Comparison of ENCODE assay signal across 1 cellular context in the genomic region with DNA sequence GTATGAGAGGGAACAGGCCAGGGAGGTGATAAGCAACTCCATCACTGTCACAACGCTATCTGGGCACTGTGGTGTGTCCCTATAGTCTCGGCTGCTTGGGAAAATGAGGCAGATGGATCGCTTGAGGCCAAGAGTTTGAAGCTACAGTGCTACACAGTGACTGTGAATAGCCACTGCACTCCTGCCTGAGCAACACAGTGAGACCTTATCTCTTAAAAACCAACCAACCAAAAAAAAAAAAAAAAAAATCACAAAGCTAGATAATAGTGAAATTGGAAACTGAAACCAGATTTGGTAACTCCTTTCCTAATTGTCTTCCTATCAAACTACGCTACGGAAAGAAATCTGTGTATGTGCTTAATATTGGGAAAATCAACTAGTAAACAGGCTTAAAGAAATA.
TF ChIP-seq lines count a peak whose summit lies in the region.

No MANE protein-coding gene starts in this region.

TF ChIP-seq in GM23338, 12 proteins besides CTCF, POLR2A, EP300 and RAD21 (continued from another document):
- TF ChIP-seq, protein P1, sequence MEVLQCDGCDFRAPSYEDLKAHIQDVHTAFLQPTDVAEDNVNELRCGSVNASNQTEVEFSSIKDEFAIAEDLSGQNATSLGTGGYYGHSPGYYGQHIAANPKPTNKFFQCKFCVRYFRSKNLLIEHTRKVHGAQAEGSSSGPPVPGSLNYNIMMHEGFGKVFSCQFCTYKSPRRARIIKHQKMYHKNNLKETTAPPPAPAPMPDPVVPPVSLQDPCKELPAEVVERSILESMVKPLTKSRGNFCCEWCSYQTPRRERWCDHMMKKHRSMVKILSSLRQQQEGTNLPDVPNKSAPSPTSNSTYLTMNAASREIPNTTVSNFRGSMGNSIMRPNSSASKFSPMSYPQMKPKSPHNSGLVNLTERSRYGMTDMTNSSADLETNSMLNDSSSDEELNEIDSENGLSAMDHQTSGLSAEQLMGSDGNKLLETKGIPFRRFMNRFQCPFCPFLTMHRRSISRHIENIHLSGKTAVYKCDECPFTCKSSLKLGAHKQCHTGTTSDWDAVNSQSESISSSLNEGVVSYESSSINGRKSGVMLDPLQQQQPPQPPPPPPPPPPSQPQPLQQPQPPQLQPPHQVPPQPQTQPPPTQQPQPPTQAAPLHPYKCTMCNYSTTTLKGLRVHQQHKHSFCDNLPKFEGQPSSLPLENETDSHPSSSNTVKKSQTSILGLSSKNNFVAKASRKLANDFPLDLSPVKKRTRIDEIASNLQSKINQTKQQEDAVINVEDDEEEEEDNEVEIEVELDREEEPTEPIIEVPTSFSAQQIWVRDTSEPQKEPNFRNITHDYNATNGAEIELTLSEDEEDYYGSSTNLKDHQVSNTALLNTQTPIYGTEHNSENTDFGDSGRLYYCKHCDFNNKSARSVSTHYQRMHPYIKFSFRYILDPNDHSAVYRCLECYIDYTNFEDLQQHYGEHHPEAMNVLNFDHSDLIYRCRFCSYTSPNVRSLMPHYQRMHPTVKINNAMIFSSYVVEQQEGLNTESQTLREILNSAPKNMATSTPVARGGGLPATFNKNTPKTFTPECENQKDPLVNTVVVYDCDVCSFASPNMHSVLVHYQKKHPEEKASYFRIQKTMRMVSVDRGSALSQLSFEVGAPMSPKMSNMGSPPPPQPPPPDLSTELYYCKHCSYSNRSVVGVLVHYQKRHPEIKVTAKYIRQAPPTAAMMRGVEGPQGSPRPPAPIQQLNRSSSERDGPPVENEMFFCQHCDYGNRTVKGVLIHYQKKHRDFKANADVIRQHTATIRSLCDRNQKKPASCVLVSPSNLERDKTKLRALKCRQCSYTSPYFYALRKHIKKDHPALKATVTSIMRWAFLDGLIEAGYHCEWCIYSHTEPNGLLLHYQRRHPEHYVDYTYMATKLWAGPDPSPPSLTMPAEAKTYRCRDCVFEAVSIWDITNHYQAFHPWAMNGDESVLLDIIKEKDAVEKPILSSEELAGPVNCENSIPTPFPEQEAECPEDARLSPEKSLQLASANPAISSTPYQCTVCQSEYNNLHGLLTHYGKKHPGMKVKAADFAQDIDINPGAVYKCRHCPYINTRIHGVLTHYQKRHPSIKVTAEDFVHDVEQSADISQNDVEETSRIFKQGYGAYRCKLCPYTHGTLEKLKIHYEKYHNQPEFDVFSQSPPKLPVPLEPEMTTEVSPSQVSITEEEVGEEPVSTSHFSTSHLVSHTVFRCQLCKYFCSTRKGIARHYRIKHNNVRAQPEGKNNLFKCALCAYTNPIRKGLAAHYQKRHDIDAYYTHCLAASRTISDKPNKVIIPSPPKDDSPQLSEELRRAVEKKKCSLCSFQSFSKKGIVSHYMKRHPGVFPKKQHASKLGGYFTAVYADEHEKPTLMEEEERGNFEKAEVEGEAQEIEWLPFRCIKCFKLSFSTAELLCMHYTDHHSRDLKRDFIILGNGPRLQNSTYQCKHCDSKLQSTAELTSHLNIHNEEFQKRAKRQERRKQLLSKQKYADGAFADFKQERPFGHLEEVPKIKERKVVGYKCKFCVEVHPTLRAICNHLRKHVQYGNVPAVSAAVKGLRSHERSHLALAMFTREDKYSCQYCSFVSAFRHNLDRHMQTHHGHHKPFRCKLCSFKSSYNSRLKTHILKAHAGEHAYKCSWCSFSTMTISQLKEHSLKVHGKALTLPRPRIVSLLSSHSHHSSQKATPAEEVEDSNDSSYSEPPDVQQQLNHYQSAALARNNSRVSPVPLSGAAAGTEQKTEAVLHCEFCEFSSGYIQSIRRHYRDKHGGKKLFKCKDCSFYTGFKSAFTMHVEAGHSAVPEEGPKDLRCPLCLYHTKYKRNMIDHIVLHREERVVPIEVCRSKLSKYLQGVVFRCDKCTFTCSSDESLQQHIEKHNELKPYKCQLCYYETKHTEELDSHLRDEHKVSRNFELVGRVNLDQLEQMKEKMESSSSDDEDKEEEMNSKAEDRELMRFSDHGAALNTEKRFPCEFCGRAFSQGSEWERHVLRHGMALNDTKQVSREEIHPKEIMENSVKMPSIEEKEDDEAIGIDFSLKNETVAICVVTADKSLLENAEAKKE (CRISPR knock-in tag; IDR thresholded peaks at IDR 0.05) = no peak
- no peak for TF ChIP-seq ZNF114 (CRISPR knock-in tag; IDR thresholded peaks at IDR 0.05)
